20 cellular contexts compared by ENCODE assay signal in the genomic region with DNA sequence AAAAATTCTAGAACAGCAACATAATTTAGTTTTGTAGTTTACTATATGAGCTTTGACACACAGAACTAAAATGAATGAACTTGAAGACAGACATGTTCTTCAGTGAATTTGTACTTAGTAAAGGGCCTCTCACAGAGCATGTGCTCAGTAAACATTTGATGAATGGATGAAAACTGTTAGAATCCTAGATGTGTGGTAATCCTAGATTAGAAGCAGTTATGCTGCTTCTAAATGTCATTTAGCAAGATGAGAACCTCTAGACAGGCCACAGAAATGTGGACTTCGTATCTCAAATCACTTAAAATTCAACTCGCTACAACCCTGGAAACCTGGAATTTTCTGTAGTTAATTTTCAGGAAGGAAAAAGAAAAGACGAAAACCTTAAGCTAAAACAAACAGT. TPM values are rescaled to one million over a fixed set of nuclear protein-coding genes. Genes with fewer than 3 reads are reported as not detected.
A peak's percentile ranks its signal among the peaks of the same experiment; 100 is the strongest.
DNase-seq lines count a peak whose midpoint lies in the region; ATAC-seq, FAIRE-seq and TF ChIP-seq lines count a peak whose summit lies in the region.
"Had no signal": no experiment of that assay in that cellular context is flagged by ENCODE, and none has a peak within 500 bp of the region (broad histone marks: within the 10 kb centered on the region; RNA-seq: fewer than 3 reads in every experiment).

No MANE protein-coding gene starts in this region.

- in situ Hi-C loops in K562 (cut with MboI) = no loop called here

- CTCF ChIA-PET in K562 (lab: Yijun Ruan, JAX; ENCODE audit: low intra/inter-chr PET ratio) = no interaction called here

- peaks cover 26% of the 10 kb centered on the region for H3K4me1 Mint-ChIP-seq in mesothelial cell of epicardium

- H3K4me2 ChIP-seq in K562 (ENCODE audit: insufficient read depth, low read length) = no peak overlapping the region
- H3K4me2 ChIP-seq: BLaER1, neural progenitor cell had no signal

- H3K4me3 ChIP-seq in K562 (no peak overlapping the region), tibial artery (no peak overlapping the region)
- H3K4me3 ChIP-seq: BLaER1, neural progenitor cell, right atrium auricular region had no signal

- H3K79me2 ChIP-seq in K562 (ENCODE audit: control insufficient read depth, insufficient read depth, low read length) = peaks cover 95% of the 10 kb centered on the region

- no peaks in the 10 kb centered on the region for H3K27me3 Mint-ChIP-seq in mesothelial cell of epicardium (ENCODE audit: low read depth)

- DNase-seq in MV-4-11 (lab: John Stamatoyannopoulos, UW) (peak; percentile 45), K562 (ENCODE audit: extremely low read depth in 1 of 4, low spot score in 3 of 4) (no peak), mesothelial cell of epicardium (ENCODE audit: low spot score in 2 of 2, unreplicated experiment in 2 of 2) (no peak), tibial artery (no peak)
- DNase-seq: activated CD8-positive, alpha-beta memory T cell treated with anti-CD3 and anti-CD28 coated beads for 24 hours; anterior cingulate cortex; DMS79 treated with DMSO at 0.1 percent for 48 hours; IMR-90; mammary epithelial cell; NCI-H1092 treated with DMSO at 0.1 percent for 48 hours; NCI-H82; substantia nigra; SW 1271 had no signal

- H3K9me3 ChIP-seq in K562 (replicated peaks; ENCODE audit: control insufficient read depth, insufficient read depth, low read depth, low read length) = no peaks in the 10 kb centered on the region; the same call in 1 of the 2 replicates
- no peaks in the 10 kb centered on the region for H3K9me3 ChIP-seq in tibial artery
- H3K9me3 ChIP-seq: right atrium auricular region had no signal

- peaks cover 20% of the 10 kb centered on the region for H3K36me3 Mint-ChIP-seq in mesothelial cell of epicardium

- H3K9me1 ChIP-seq in K562 (ENCODE audit: control insufficient read depth, insufficient read depth, low read length) = no peaks in the 10 kb centered on the region

- ATAC-seq in K562 (0 out of 3 replicates have a peak, but pooled peaks have one; percentile 13), GM19455 (IDR thresholded peaks at IDR 0.05; ENCODE audit: unreplicated experiment) (no peak), GM19035 (IDR thresholded peaks at IDR 0.05; ENCODE audit: unreplicated experiment) (no peak), GM21526 (IDR thresholded peaks at IDR 0.05; ENCODE audit: low FRiP score, unreplicated experiment) (no peak)

- no peak for FAIRE-seq in K562 (lab: Jason Lieb, UNC)
- FAIRE-seq: colon had no signal

- H3K36me3 ChIP-seq in K562 (ENCODE audit: control insufficient read depth, insufficient read depth, low read length) = peaks cover 78% of the 10 kb centered on the region
- peaks cover 7 to 16% (median 11%) of the 10 kb centered on the region in 3 donors for H3K36me3 ChIP-seq in tibial artery

- WGBS in K562 (ENCODE audit: insufficient coverage, low coverage, missing lambda C conversion rate) = 92% methylated on average over 3 of the region's 3 CpGs

- intact Hi-C loops in K562 (cut with micrococcal nuclease) = no loop called here
- intact Hi-C loops in tibial artery (cut with DNase I; ENCODE audit: low total_unique reads) = no loop called here

- TF ChIP-seq POLR2A in K562 (conservative IDR thresholded peaks at IDR 0.05) = no peak

- H3K27me3 ChIP-seq in K562 (ENCODE audit: control insufficient read depth in 2 of 2, insufficient read depth in 2 of 2, low read length in 2 of 2) = no peaks in the 10 kb centered on the region
- H3K27me3 ChIP-seq in tibial artery = no peaks in the 10 kb centered on the region
- H3K27me3 ChIP-seq: BLaER1, neural progenitor cell, right atrium auricular region had no signal

- H3K9ac ChIP-seq in K562 (ENCODE audit: insufficient read depth in 1 of 2, low read depth in 2 of 2, low read length in 2 of 2) = no peak overlapping the region
- H3K9ac ChIP-seq: BLaER1, neural progenitor cell had no signal

- BruUV-seq in K562 (replicated peaks; lab: Mats Ljungman, UMichigan) = no TSS peak

- no peak overlapping the region for H3K4me3 Mint-ChIP-seq in mesothelial cell of epicardium
- H3K4me3 Mint-ChIP-seq: neural progenitor cell had no signal

- peak overlapping the region; percentile 30 for H3K27ac Mint-ChIP-seq in mesothelial cell of epicardium
- H3K27ac Mint-ChIP-seq: neural progenitor cell had no signal

- no peak for TF ChIP-seq EP300 in K562 (IDR thresholded peaks at IDR 0.05; ENCODE audit: low read length)

- no peak for TF ChIP-seq RAD21 in K562 (CRISPR knock-in tag; conservative IDR thresholded peaks at IDR 0.05 in 1 of 2, IDR thresholded peaks at IDR 0.05 in 1 of 2)

- H3K27ac ChIP-seq in K562 (ENCODE audit: extremely low read depth, low read depth, low read length) (no peak overlapping the region; the same call in 2 of the 3 replicates), tibial artery (peak overlapping the region; percentile 8 to 48)
- H3K27ac ChIP-seq: BLaER1, neural progenitor cell had no signal

- H3K4me1 ChIP-seq in K562 (replicated peaks in 1 of 2; ENCODE audit: control insufficient read depth in 2 of 2, insufficient read depth in 2 of 2, low read length in 2 of 2) (peaks cover 0 to 7% of the 10 kb centered on the region in 2 experiments; a peak in 4 of 5 replicates), tibial artery (peaks cover 0 to 76% (median 47%) of the 10 kb centered on the region in 4 donors)
- H3K4me1 ChIP-seq: neural progenitor cell had no signal

- H3K9me3 Mint-ChIP-seq in mesothelial cell of epicardium = no peaks in the 10 kb centered on the region

- POLR2A ChIA-PET in K562 (lab: Yijun Ruan, JAX) = interaction anchor here (0.6 to 1.7 kb wide), 4 partner anchors 7 to 41 kb away, joined by 3 to 8 read pairs (median 3); a partner anchor contains a TSS

- no peak for TF ChIP-seq CTCF in K562 (IDR thresholded peaks at IDR 0.05 in 2 of 3, conservative IDR thresholded peaks at IDR 0.05 in 1 of 3; ENCODE audit: insufficient read depth in 2 of 3, low read depth in 1 of 3, low read length in 3 of 3)
- TF ChIP-seq CTCF in mesothelial cell of epicardium (IDR thresholded peaks at IDR 0.05; ENCODE audit: unreplicated experiment) = no peak
- TF ChIP-seq CTCF in tibial artery (IDR thresholded peaks at IDR 0.05) = no peak

- 0 out of 2 replicates have a peak, but pooled peaks cover 4% of the 10 kb centered on the region for H4K20me1 ChIP-seq in K562 (replicated peaks; ENCODE audit: control insufficient read depth, insufficient read depth, low read length)

- H2AFZ ChIP-seq in K562 (ENCODE audit: low read depth, low read length) = no peak overlapping the region
- H2AFZ ChIP-seq: neural progenitor cell had no signal

TF ChIP-seq in K562, 482 proteins besides CTCF, POLR2A, EP300 and RAD21 (continues in another document):
- TF ChIP-seq, protein P1, sequence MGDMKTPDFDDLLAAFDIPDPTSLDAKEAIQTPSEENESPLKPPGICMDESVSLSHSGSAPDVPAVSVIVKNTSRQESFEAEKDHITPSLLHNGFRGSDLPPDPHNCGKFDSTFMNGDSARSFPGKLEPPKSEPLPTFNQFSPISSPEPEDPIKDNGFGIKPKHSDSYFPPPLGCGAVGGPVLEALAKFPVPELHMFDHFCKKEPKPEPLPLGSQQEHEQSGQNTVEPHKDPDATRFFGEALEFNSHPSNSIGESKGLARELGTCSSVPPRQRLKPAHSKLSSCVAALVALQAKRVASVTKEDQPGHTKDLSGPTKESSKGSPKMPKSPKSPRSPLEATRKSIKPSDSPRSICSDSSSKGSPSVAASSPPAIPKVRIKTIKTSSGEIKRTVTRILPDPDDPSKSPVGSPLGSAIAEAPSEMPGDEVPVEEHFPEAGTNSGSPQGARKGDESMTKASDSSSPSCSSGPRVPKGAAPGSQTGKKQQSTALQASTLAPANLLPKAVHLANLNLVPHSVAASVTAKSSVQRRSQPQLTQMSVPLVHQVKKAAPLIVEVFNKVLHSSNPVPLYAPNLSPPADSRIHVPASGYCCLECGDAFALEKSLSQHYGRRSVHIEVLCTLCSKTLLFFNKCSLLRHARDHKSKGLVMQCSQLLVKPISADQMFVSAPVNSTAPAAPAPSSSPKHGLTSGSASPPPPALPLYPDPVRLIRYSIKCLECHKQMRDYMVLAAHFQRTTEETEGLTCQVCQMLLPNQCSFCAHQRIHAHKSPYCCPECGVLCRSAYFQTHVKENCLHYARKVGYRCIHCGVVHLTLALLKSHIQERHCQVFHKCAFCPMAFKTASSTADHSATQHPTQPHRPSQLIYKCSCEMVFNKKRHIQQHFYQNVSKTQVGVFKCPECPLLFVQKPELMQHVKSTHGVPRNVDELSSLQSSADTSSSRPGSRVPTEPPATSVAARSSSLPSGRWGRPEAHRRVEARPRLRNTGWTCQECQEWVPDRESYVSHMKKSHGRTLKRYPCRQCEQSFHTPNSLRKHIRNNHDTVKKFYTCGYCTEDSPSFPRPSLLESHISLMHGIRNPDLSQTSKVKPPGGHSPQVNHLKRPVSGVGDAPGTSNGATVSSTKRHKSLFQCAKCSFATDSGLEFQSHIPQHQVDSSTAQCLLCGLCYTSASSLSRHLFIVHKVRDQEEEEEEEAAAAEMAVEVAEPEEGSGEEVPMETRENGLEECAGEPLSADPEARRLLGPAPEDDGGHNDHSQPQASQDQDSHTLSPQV (IDR thresholded peaks at IDR 0.05) = no peak

RNA-seq across cellular contexts. Expression of a gene that starts 8.5 kb away (rescaled TPM):
- total RNA-seq in K562 (2011; cell fraction: chromatin; rRNA removed; ENCODE audit: low replicate concordance) = 32.6 and 51.8 TPM in 2 replicates
- total RNA-seq in K562 (2011; cell fraction: nucleolus; rRNA removed) = 35.0 and 40.7 TPM in 2 replicates
- 39.6 and 50.8 TPM in 2 replicates for total RNA-seq in K562 (2011; cell fraction: nucleoplasm; rRNA removed)
- total RNA-seq in K562 (2014; rRNA removed) = 54.4 and 56.9 TPM in 2 replicates
- total RNA-seq in K562 (2014; rRNA removed; fragmentation: Illumina TruSeq; extraction: Trizol) = 60.8 and 68.2 TPM in 2 replicates
- total RNA-seq in K562 (2015; rRNA removed; fragmentation: Illumina TruSeq; extraction: Trizol) = 55.3 and 60.2 TPM in 2 replicates
- total RNA-seq in K562 (2021) = 84.9 and 94.6 TPM in 2 replicates
- 49.2 and 55.1 TPM in 2 replicates for polyA plus RNA-seq in K562 (2011; rRNA removed)
- polyA plus RNA-seq in K562 (2011; cell fraction: cytosol; rRNA removed) = 27.6 and 37.7 TPM in 2 replicates
- polyA plus RNA-seq in K562 (2011; cell fraction: nucleus; rRNA removed) = 18.4 and 26.1 TPM in 2 replicates
- 48.8 and 61.6 TPM in 2 replicates for polyA plus RNA-seq in K562 (2012)
- polyA plus RNA-seq in K562 (2014; fragmentation: Illumina TruSeq; extraction: Trizol) = 66.4 and 73.3 TPM in 2 replicates
- polyA plus RNA-seq in K562 (2014; fragmentation: Nextera tagmentation; extraction: Ambion mirVana) = 10 to 100 TPM; 18.8 to 21.5 TPM
- 43.9 and 48.7 TPM in 2 replicates for polyA plus RNA-seq in K562 (2014; rRNA removed)
- polyA minus RNA-seq in K562 (2011; rRNA and poly(A)+ RNA removed) = 76.6 and 82.5 TPM in 2 replicates
- polyA minus RNA-seq in K562 (2011; cell fraction: cytosol; rRNA and poly(A)+ RNA removed) = 33.6 and 42.7 TPM in 2 replicates
- 27.1 and 40.3 TPM in 2 replicates for polyA minus RNA-seq in K562 (2011; cell fraction: nucleus; rRNA and poly(A)+ RNA removed)
- total RNA-seq in mesothelial cell of epicardium = 66.2 to 73.7 TPM (median 68.8 TPM) in 3 replicates
